ENCODE assay signal across 14 cellular contexts in the genomic region with DNA sequence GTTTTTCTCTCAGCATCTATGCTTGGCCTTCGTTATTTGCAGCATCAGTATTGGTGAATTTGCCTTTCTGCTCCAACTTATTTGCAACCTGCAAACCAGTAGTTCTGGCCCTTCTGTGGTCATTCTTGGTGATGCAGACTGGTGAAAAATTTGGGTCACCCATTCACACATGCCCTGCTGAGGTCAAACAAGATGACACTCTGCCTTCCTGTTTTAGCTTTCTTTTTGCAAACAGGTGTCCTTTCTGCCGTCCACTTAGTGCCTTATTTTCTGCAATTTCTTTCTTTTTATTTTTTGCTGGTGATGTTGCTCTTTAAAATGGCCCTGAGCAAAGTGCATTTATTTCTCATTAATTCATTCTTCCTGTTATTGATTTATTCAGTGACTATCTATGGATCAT. TPM values are rescaled to one million over a fixed set of nuclear protein-coding genes. Genes with fewer than 3 reads are reported as not detected.
DNase-seq lines count a peak whose midpoint lies in the region; ATAC-seq, FAIRE-seq and TF ChIP-seq lines count a peak whose summit lies in the region.
"Had no signal": no experiment of that assay in that cellular context is flagged by ENCODE, and none has a peak within 500 bp of the region (broad histone marks: within the 10 kb centered on the region; RNA-seq: fewer than 3 reads in every experiment).

No MANE protein-coding gene starts in this region.

- no peaks in the 10 kb centered on the region for H3K9me3 ChIP-seq in kidney (ENCODE audit: control insufficient read depth in 1 of 2, low read length in 2 of 2)
- H3K9me3 ChIP-seq: SJSA1 had no signal

- peaks cover 38% of the 10 kb centered on the region for H3K36me3 Mint-ChIP-seq in memory B cell

- no peak for TF ChIP-seq CTCF in GM12865 (IDR thresholded peaks at IDR 0.05; ENCODE audit: insufficient read depth, low read depth, low read length, missing control alignments)
- TF ChIP-seq CTCF in KMS-11 (conservative IDR thresholded peaks at IDR 0.05; ENCODE audit: low read depth, low read length): 0 out of 2 replicates have a peak, but pooled peaks have one; percentile 18
- no peak for TF ChIP-seq CTCF in kidney (IDR thresholded peaks at IDR 0.05; ENCODE audit: borderline replicate concordance, extremely low read depth, insufficient read depth)
- TF ChIP-seq CTCF in foreskin fibroblast (IDR thresholded peaks at IDR 0.05; ENCODE audit: low read depth, low read length): no peak

- H3K79me2 ChIP-seq in KMS-11 (ENCODE audit: insufficient read depth, low read depth): no peaks in the 10 kb centered on the region

- FAIRE-seq in kidney (lab: Jason Lieb, UNC): no peak

- no peaks in the 10 kb centered on the region for H3K27me3 Mint-ChIP-seq in memory B cell

- H3K9me3 Mint-ChIP-seq in memory B cell: no peaks in the 10 kb centered on the region

- H3K27me3 ChIP-seq in KMS-11 (ENCODE audit: insufficient read depth, low read depth): no peaks in the 10 kb centered on the region

- H3K4me1 ChIP-seq in KMS-11 (ENCODE audit: low read depth, poor library complexity, severe bottlenecking) (peaks cover 40% of the 10 kb centered on the region), kidney (ENCODE audit: control insufficient read depth in 1 of 2, insufficient read depth in 1 of 2, low read depth in 1 of 2, low read length in 2 of 2) (peaks cover 10 to 11% of the 10 kb centered on the region in 2 donors)
- H3K4me1 ChIP-seq: left ventricle myocardium inferior, SJSA1 had no signal

- H3K4me1 Mint-ChIP-seq in memory B cell: peaks cover 92% of the 10 kb centered on the region

- peak overlapping the region; percentile 28; the same call in 1 of the 2 replicates for H3K9ac ChIP-seq in KMS-11
- no peak overlapping the region for H3K9ac ChIP-seq in kidney (ENCODE audit: low read length in 2 of 2)

- peak; percentile 22 for ATAC-seq in GM21423 (IDR thresholded peaks at IDR 0.05; ENCODE audit: unreplicated experiment)
- no peak for ATAC-seq in memory B cell (ENCODE audit: low read depth)
- no peak for ATAC-seq in GM19455 (IDR thresholded peaks at IDR 0.05; ENCODE audit: unreplicated experiment)

- peak overlapping the region; percentile 52 for H3K4me3 ChIP-seq in GM12865 (ENCODE audit: low read depth, low read length)
- no peak overlapping the region for H3K4me3 ChIP-seq in KMS-11 (IDR thresholded peaks at IDR 0.05; ENCODE audit: insufficient read depth, low read depth, low read length)
- H3K4me3 ChIP-seq in kidney (ENCODE audit: low read length in 2 of 2): no peak overlapping the region
- H3K4me3 ChIP-seq in foreskin fibroblast (ENCODE audit: low read depth in 1 of 2, low read length in 2 of 2): no peak overlapping the region
- H3K4me3 ChIP-seq: left ventricle myocardium inferior, SJSA1 had no signal

- no peaks in the 10 kb centered on the region for H4K20me1 ChIP-seq in KMS-11 (ENCODE audit: insufficient read depth)

- peak; percentile 93 for DNase-seq in GM12865 (ENCODE audit: low read depth)
- no peak for DNase-seq in memory B cell (ENCODE audit: low spot score in 2 of 2)
- no peak for DNase-seq in kidney
- DNase-seq in NCI-H2029 (lab: John Stamatoyannopoulos, UW): no peak
- no peak for DNase-seq in foreskin fibroblast
- DNase-seq: hypothalamus, KG1, left ventricle myocardium inferior, NCI-H146, NCI-H69 had no signal

- intact Hi-C loops in kidney (cut with DNase I): no loop called here

- H3K4me3 Mint-ChIP-seq in memory B cell: peak overlapping the region; percentile 76

- H2AFZ ChIP-seq in KMS-11 (ENCODE audit: low read depth): peak overlapping the region; percentile 52

- H3K36me3 ChIP-seq in KMS-11 (ENCODE audit: insufficient read depth): no peaks in the 10 kb centered on the region
- H3K36me3 ChIP-seq in kidney (ENCODE audit: control insufficient read depth in 1 of 2, insufficient read depth in 2 of 2, low read length in 2 of 2): no peaks in the 10 kb centered on the region
- H3K36me3 ChIP-seq: left ventricle myocardium inferior, SJSA1 had no signal

- peak overlapping the region; percentile 100 for H3K27ac Mint-ChIP-seq in memory B cell

- H3K4me2 ChIP-seq in KMS-11: peak overlapping the region; percentile 75

- H3K27ac ChIP-seq in KMS-11 (peak overlapping the region; percentile 66), kidney (ENCODE audit: low read depth in 2 of 2, low read length in 2 of 2) (no peak overlapping the region)
- H3K27ac ChIP-seq: left ventricle myocardium inferior, SJSA1 had no signal

RNA-seq across cellular contexts. Expression of gene PLCG2, which starts 31.3 kb away (rescaled TPM):
- 50.7 TPM for total RNA-seq in kidney
- 55.6 TPM for polyA plus RNA-seq in kidney (ENCODE audit: insufficient read depth, low read depth, low replicate concordance)
